ENCODE assay signal across 8 cellular contexts in the genomic region with DNA sequence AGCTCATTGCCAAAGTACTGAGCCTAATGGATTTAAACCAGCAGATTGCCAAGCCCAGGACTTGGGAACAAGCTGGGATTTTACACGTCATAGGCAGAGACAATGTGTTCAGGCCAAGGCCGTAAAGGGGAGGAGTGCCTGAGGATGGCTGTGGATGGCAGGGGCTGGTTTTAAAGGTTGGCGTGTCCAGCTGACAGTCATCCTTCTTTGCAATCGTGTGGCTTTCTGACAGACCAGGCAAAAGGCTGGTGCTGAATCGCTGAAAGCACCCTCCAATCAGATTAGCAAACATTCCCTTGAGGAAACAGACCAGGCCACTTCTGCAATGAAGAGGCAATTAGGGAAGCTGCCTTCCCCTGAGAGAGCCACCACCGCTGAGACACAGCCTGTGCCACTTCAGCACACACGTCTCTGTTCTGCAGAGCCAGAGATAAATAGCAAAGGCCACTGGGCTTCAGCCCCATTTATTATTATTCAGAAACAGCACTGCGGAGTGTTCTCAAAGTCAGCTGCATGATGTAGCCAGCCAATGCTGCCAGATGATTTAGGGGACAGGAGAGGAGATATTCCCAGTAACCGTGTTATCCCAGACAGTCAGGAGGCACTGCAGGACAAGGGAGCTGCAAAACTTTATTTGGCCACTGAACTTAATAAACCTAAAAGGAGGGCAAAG. TPM values are rescaled to one million over a fixed set of nuclear protein-coding genes. Genes with fewer than 3 reads are reported as not detected.
DNase-seq lines count a peak whose midpoint lies in the region; ATAC-seq and TF ChIP-seq lines count a peak whose summit lies in the region.

No MANE protein-coding gene starts in this region.

- peak; percentile 43 for DNase-seq in GDM1 (lab: John Stamatoyannopoulos, UW)
- peak; percentile 83 for DNase-seq in NCI-H510A treated with DMSO at 0.1 percent for 48 hours (lab: John Stamatoyannopoulos, UW)
- peak; percentile 30 to 58 for DNase-seq in psoas muscle
- DNase-seq in activated CD8-positive, alpha-beta memory T cell treated with anti-CD3 and anti-CD28 coated beads, Interleukin-2, amount 50 U/mL, for 48 hours = no peak
- DNase-seq in GM13977 (ENCODE audit: low spot score) = no peak
- no peak for DNase-seq in NAMALWA (ENCODE audit: low spot score)
- DNase-seq in activated CD4-positive, alpha-beta T cell treated with anti-CD3 and anti-CD28 coated beads for 48 hours = no peak

- no peak for TF ChIP-seq CTCF in psoas muscle (IDR thresholded peaks at IDR 0.05)
- no peak for TF ChIP-seq CTCF in GM13977 (IDR thresholded peaks at IDR 0.05; ENCODE audit: extremely low read depth, insufficient read depth, missing control alignments)

- 52 to 54% methylated on average over 9 of the region's 9 CpGs for WGBS in esophagus, 2 donors
- WGBS in psoas muscle, 3 donors = 5 to 51% (median 23%) methylated on average over 9 of the region's 9 CpGs

- H3K27me3 ChIP-seq in esophagus (ENCODE audit: control insufficient read depth in 1 of 2, insufficient read depth in 2 of 2, low read length in 2 of 2) = no peaks in the 10 kb centered on the region
- H3K27me3 ChIP-seq in psoas muscle (ENCODE audit: insufficient read depth in 3 of 3, low read length in 2 of 3) = no peaks in the 10 kb centered on the region

- no peaks in the 10 kb centered on the region for H3K9me3 ChIP-seq in esophagus (ENCODE audit: control insufficient read depth in 2 of 2, insufficient read depth in 1 of 2, low read depth in 1 of 2, low read length in 1 of 2)
- H3K9me3 ChIP-seq in psoas muscle = no peaks in the 10 kb centered on the region

- in situ Hi-C loops in GM13977 (cut with MboI; ENCODE audit: low pct_unique_long_range_greater_than_20kb, low sequenced_read_pairs, unreplicated experiment) = no loop called here

- no peaks in the 10 kb centered on the region for H3K36me3 ChIP-seq in esophagus (ENCODE audit: control insufficient read depth in 2 of 2, insufficient read depth in 2 of 2, low read length in 1 of 2)
- no peaks in the 10 kb centered on the region for H3K36me3 ChIP-seq in psoas muscle (ENCODE audit: insufficient read depth in 1 of 2, low read depth in 1 of 2)

- intact Hi-C loops in psoas muscle (cut with DNase I) = loop anchor here (10.0 kb wide), 2 partner anchors 368 to 378 kb away; no protein-coding TSS in a partner anchor

- H3K27ac ChIP-seq in esophagus (ENCODE audit: low read depth in 2 of 2, low read length in 1 of 2) = peak overlapping the region; percentile 7 to 49
- H3K27ac ChIP-seq in psoas muscle = no peak overlapping the region

- peaks cover 13 to 18% of the 10 kb centered on the region in 2 donors for H3K4me1 ChIP-seq in esophagus (ENCODE audit: control insufficient read depth in 2 of 2, insufficient read depth in 2 of 2, low read length in 1 of 2)
- H3K4me1 ChIP-seq in psoas muscle = peaks cover 12% of the 10 kb centered on the region

- H3K4me3 ChIP-seq in esophagus (ENCODE audit: low read depth in 1 of 2, low read length in 2 of 2) (no peak overlapping the region), psoas muscle (no peak overlapping the region)

- ATAC-seq in psoas muscle = peak in 3 of 4 donors; percentile 61 to 82 (median 70)

RNA-seq across cellular contexts. Expression of a gene that starts 54.2 kb away (rescaled TPM):
- polyA plus RNA-seq in esophagus (under 1 TPM; 0.14 to 0.54 TPM), psoas muscle (1 to 10 TPM in 2 of 3 donors, under 1 TPM in 1; 0.86 to 1.6 (median 1.5) TPM)
- total RNA-seq in psoas muscle = 1 to 10 TPM in 2 of 4 donors, under 1 TPM in 1, not detected in 1; 0.52 to 2.0 (median 1.2) TPM

Comparison
In these comparisons a context has a peak if more than half of its experiments do, and no peak if none do; other contexts are left out.
1. DNase-seq: peak in GDM1 (single experiment), NCI-H510A treated with DMSO at 0.1 percent for 48 hours (single experiment) and psoas muscle (2 of 2); none in activated CD8-positive, alpha-beta memory T cell treated with anti-CD3 and anti-CD28 coated beads, Interleukin-2, amount 50 U/mL, for 48 hours (single experiment), GM13977 (single experiment), NAMALWA (single experiment) and activated CD4-positive, alpha-beta T cell treated with anti-CD3 and anti-CD28 coated beads for 48 hours (single experiment).